In genomic region chr10:110208614-110209398, GRCh38 we compare ENCODE assay signal across 8 cellular contexts. TPM values are rescaled to one million over a fixed set of nuclear protein-coding genes. Genes with fewer than 3 reads are reported as not detected.
DNase-seq lines count a peak whose midpoint lies in the region; ATAC-seq and TF ChIP-seq lines count a peak whose summit lies in the region.

No MANE protein-coding gene starts in this region.

- H2AK5ac ChIP-seq in H9 (ENCODE audit: insufficient read length, low read length) = no peak overlapping the region

- no peak overlapping the region for H2BK12ac ChIP-seq in H9 (ENCODE audit: insufficient read length, low read depth, low read length)

- peaks cover 2% of the 10 kb centered on the region for H3K27me3 ChIP-seq in BJ (ENCODE audit: control insufficient read depth, insufficient read depth, low read length)
- H3K27me3 ChIP-seq in H9 (ENCODE audit: insufficient read depth, low read length) = peaks cover 28% of the 10 kb centered on the region
- H3K27me3 ChIP-seq in liver (ENCODE audit: control insufficient read depth in 4 of 4, insufficient read depth in 4 of 4, low read length in 3 of 4) = no peaks in the 10 kb centered on the region

- no CpG with 5 or more reads among the region's 44 CpGs for WGBS in H9 (ENCODE audit: extremely low coverage, insufficient read length, low lambda C conversion rate)
- WGBS in liver = under 1% methylated on average over 44 of the region's 44 CpGs

- no peaks in the 10 kb centered on the region for H3K79me1 ChIP-seq in H9 (ENCODE audit: insufficient read depth, low read depth, low read length, poor library complexity, severe bottlenecking)

- H3K4me2 ChIP-seq in H9 (ENCODE audit: insufficient read depth, insufficient read length, low read length) = peak overlapping the region; percentile 92

- no peak overlapping the region for H3T11ph ChIP-seq in H9 (ENCODE audit: low read length)

- H4K20me1 ChIP-seq in H9 (ENCODE audit: control insufficient read depth, insufficient read depth, insufficient read length) = no peaks in the 10 kb centered on the region

- H3K4me1 ChIP-seq in H9 (ENCODE audit: insufficient read depth, low read length) (no peaks in the 10 kb centered on the region; the same call in 1 of the 2 replicates), liver (ENCODE audit: control insufficient read depth in 4 of 4, insufficient read depth in 4 of 4, low read length in 3 of 4) (peaks cover 2 to 41% (median 21%) of the 10 kb centered on the region in 4 donors)

- no peaks in the 10 kb centered on the region; a peak in 1 of 7 replicates for H3K36me3 Mint-ChIP-seq in H9 (ENCODE audit: insufficient read depth in 1 of 3, low read depth in 3 of 3)

- DNase-seq in BJ (ENCODE audit: low read depth) (no peak), H9 (no peak), SW480 (ENCODE audit: low spot score) (peak; percentile 67), choroid plexus epithelial cell (ENCODE audit: low read depth) (peak; percentile 53), NCI-H2227 (lab: John Stamatoyannopoulos, UW; ENCODE audit: unreplicated experiment) (no peak)
- DNase-seq in stimulated activated naive CD8-positive, alpha-beta T cell treated with anti-CD3 and anti-CD28 coated beads, Interleukin-15, Interleukin-2, amounts not matched to agents 100 U/mL and 50 U/mL, for 24 hours = peak; percentile 46

- no peak overlapping the region for H3K4ac ChIP-seq in H9 (ENCODE audit: low read depth, low read length)

- no peak overlapping the region for H4K91ac ChIP-seq in H9 (ENCODE audit: insufficient read length, low read depth, low read length)

- CTCF ChIA-PET in BJ (lab: Yijun Ruan, JAX) = interaction anchor here (0.6 to 3.5 kb wide), 6 partner anchors 13 to 81 kb away, joined by 3 to 15 read pairs (median 7); no protein-coding TSS in a partner anchor

- no peak for TF ChIP-seq RAD21 in liver (IDR thresholded peaks at IDR 0.05)

- POLR2A ChIA-PET in BJ (lab: Charles Lee) = interaction anchor here (0.9 kb wide), 1 partner anchor 13 kb away, joined by 6 read pairs; no protein-coding TSS in a partner anchor

- no peak overlapping the region for H4K8ac ChIP-seq in H9 (replicated peaks; ENCODE audit: insufficient read length, low read depth, low read length)

- no peak overlapping the region; the same call in 1 of the 2 replicates for H3K14ac ChIP-seq in H9 (ENCODE audit: insufficient read depth, low read length)

- no peak overlapping the region for H3K18ac ChIP-seq in H9 (ENCODE audit: insufficient read length, low read depth, low read length)

- H3K27ac Mint-ChIP-seq in H9 = no peak overlapping the region

- no peak overlapping the region for H3K56ac ChIP-seq in H9 (ENCODE audit: insufficient read length, low read depth, low read length)

- peak overlapping the region; percentile 75 to 96 for H3K4me3 Mint-ChIP-seq in H9

- peak overlapping the region; percentile 75 for H3K4me3 ChIP-seq in BJ (ENCODE audit: low read depth, low read length)
- peak overlapping the region; percentile 66 for H3K4me3 ChIP-seq in choroid plexus epithelial cell (ENCODE audit: low read depth, low read length)
- H3K4me3 ChIP-seq in liver (ENCODE audit: low read depth in 1 of 3, low read length in 3 of 3) = peak overlapping the region; percentile 64 to 73 (median 71)

- no peak for ATAC-seq in stimulated activated naive CD8-positive, alpha-beta T cell treated with anti-CD3 and anti-CD28 coated beads, Interleukin-15, Interleukin-2, amounts not matched to agents 100 U/mL and 50 U/mL, for 24 hours
- ATAC-seq in GM19395 (IDR thresholded peaks at IDR 0.05; ENCODE audit: unreplicated experiment) = no peak

- H3K27me3 Mint-ChIP-seq in H9 (ENCODE audit: low read depth) = peaks cover 96% of the 10 kb centered on the region

- H3K9ac ChIP-seq in H9 (ENCODE audit: extremely low read depth, insufficient read length, low read length) = peak overlapping the region; percentile 28
- peak overlapping the region; percentile 42 to 60 for H3K9ac ChIP-seq in liver (ENCODE audit: low read depth in 1 of 2, low read length in 2 of 2)

- H3K36me3 ChIP-seq in BJ (ENCODE audit: control insufficient read depth, insufficient read depth, low read length) = no peaks in the 10 kb centered on the region
- H3K36me3 ChIP-seq in liver (ENCODE audit: control insufficient read depth in 4 of 4, insufficient read depth in 3 of 4, low read depth in 1 of 4, low read length in 3 of 4) = no peaks in the 10 kb centered on the region

- no peak overlapping the region for H4K5ac ChIP-seq in H9 (ENCODE audit: insufficient read length, low read depth, low read length)

- no peak overlapping the region for H3K27ac ChIP-seq in H9 (ENCODE audit: insufficient read length, low read depth, low read length)
- peak overlapping the region; percentile 53 to 74 for H3K27ac ChIP-seq in liver (ENCODE audit: low read depth in 1 of 2, low read length in 2 of 2)

- no peak overlapping the region for H2BK120ac ChIP-seq in H9 (ENCODE audit: low read depth, low read length, poor library complexity, severe bottlenecking)

- TF ChIP-seq CTCF in BJ (IDR thresholded peaks at IDR 0.05; ENCODE audit: insufficient read depth, low read depth, low read length) (peak; percentile 30; the same call in 1 of the 2 replicates), H9 (conservative IDR thresholded peaks at IDR 0.05) (no peak), choroid plexus epithelial cell (conservative IDR thresholded peaks at IDR 0.05; ENCODE audit: low read depth, low read length) (peak; percentile 39), liver (IDR thresholded peaks at IDR 0.05; ENCODE audit: low read depth, low read length, missing input control) (no peak)

- peaks cover 45 to 54% of the 10 kb centered on the region in 2 experiments for H3K4me1 Mint-ChIP-seq in H9

- H3K9me3 ChIP-seq in H9 (ENCODE audit: control insufficient read depth, low read depth, low read length) (no peaks in the 10 kb centered on the region), liver (ENCODE audit: control insufficient read depth in 4 of 4, low read length in 3 of 4) (no peaks in the 10 kb centered on the region)

- no peak overlapping the region for H2BK5ac ChIP-seq in H9 (ENCODE audit: insufficient read length, low read length)

- no peak overlapping the region for H2BK15ac ChIP-seq in H9 (ENCODE audit: low read depth, low read length)

- no peak overlapping the region for H2BK20ac ChIP-seq in H9 (ENCODE audit: low read depth, low read length, poor library complexity, severe bottlenecking)

- no peaks in the 10 kb centered on the region for H3K79me2 ChIP-seq in H9 (ENCODE audit: insufficient read depth, low read length)

- peaks cover 30% of the 10 kb centered on the region for H3K23me2 ChIP-seq in H9 (ENCODE audit: insufficient read length, low read depth, low read length, poor library complexity, severe bottlenecking)

- no peak overlapping the region for H2AFZ ChIP-seq in H9 (ENCODE audit: low read length)

- peaks cover 0 to 2% of the 10 kb centered on the region in 2 experiments; a peak in 3 of 5 replicates for H3K9me3 Mint-ChIP-seq in H9

- H3K23ac ChIP-seq in H9 (ENCODE audit: insufficient read length, low read depth, low read length) = no peak overlapping the region

TF ChIP-seq in liver, 16 proteins besides CTCF, POLR2A, EP300 and RAD21:
- no peak for TF ChIP-seq SP1 (IDR thresholded peaks at IDR 0.05)
- TF ChIP-seq YY1 (IDR thresholded peaks at IDR 0.05) = no peak
- TF ChIP-seq RXRA (IDR thresholded peaks at IDR 0.05) = no peak
- no peak for TF ChIP-seq MAX (IDR thresholded peaks at IDR 0.05)
- TF ChIP-seq HNF4A (conservative IDR thresholded peaks at IDR 0.05) = no peak
- no peak for TF ChIP-seq REST (IDR thresholded peaks at IDR 0.05)
- TF ChIP-seq HNF4G (IDR thresholded peaks at IDR 0.05) = no peak
- TF ChIP-seq ATF3 (IDR thresholded peaks at IDR 0.05) = no peak
- TF ChIP-seq TAF1 (conservative IDR thresholded peaks at IDR 0.05) = no peak

RNA-seq across cellular contexts. Expression of gene MXI1, which starts 1.4 kb away (rescaled TPM):
- polyA plus RNA-seq in BJ (2011; rRNA removed) = 17.1 and 27.6 TPM in 2 replicates
- 9.7 and 10.8 TPM in 2 replicates for polyA minus RNA-seq in BJ (2011; rRNA and poly(A)+ RNA removed)
- total RNA-seq in H9 (2021) = 5.6 TPM in 2 replicates
- total RNA-seq in liver = 10 to 100 TPM; 15.5 to 52.0 TPM
- 10 to 100 TPM in 1 of 2 donors, 1 to 10 TPM in 1; 9.6 to 12.9 TPM for polyA plus RNA-seq in liver

Comparison
In these comparisons a context has a peak if more than half of its experiments do, and no peak if none do; other contexts are left out.
1. DNase-seq: peak in SW480 (single experiment), choroid plexus epithelial cell (single experiment) and stimulated activated naive CD8-positive, alpha-beta T cell treated with anti-CD3 and anti-CD28 coated beads, Interleukin-15, Interleukin-2, amounts not matched to agents 100 U/mL and 50 U/mL, for 24 hours (single experiment); none in BJ (single experiment), H9 (single experiment) and NCI-H2227 (single experiment).
2. CTCF ChIP-seq: peak in BJ (single experiment) and choroid plexus epithelial cell (single experiment); none in H9 (single experiment) and liver (single experiment).
3. Peak in every context shown above with its lines, with median percentiles within 50 percentile points of each other: H3K4me3 ChIP-seq.